In the genomic region with DNA sequence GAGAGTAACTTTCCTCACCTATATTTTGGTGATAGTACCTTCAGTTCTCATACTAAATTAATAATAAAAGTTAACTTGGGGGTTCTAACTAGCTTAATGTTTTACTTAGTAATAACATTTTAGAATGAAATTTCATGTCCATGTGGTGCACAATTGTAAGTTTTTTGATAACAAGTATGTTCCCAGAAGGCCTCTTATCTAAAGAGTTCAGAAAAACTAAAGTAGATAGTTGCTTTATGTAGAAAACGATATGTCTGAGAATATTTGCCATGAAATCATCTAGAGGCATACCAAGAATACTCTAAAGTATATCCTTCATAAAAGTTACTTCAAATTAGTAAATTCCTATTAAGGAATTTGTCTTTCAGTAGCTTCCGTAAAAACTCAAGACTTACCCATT, we compare ENCODE assay signal across 2 cellular contexts.
TF ChIP-seq lines count a peak whose summit lies in the region.

No MANE protein-coding gene starts in this region.

TF ChIP-seq in A549, 52 proteins besides CTCF, POLR2A, EP300 and RAD21:
- TF ChIP-seq FOSL2 (IDR thresholded peaks at IDR 0.05) (no peak), FOSL2 (CRISPR knock-in tag; IDR thresholded peaks at IDR 0.05) (no peak), CHD2 (IDR thresholded peaks at IDR 0.05; ENCODE audit: low read length, partially characterized antibody) (no peak), MYC (IDR thresholded peaks at IDR 0.05; ENCODE audit: borderline replicate concordance, low read length) (no peak)

TF ChIP-seq in HepG2, 621 proteins besides CTCF, POLR2A, EP300 and RAD21:
- TF ChIP-seq HNRNPL (IDR thresholded peaks at IDR 0.05; ENCODE audit: low read depth, low read length) (no peak), ZNF484 (CRISPR knock-in tag; IDR thresholded peaks at IDR 0.05; ENCODE audit: borderline replicate concordance, low read depth) (no peak), DNMT3B (CRISPR knock-in tag; conservative IDR thresholded peaks at IDR 0.05) (no peak)
- TF ChIP-seq, protein P1, sequence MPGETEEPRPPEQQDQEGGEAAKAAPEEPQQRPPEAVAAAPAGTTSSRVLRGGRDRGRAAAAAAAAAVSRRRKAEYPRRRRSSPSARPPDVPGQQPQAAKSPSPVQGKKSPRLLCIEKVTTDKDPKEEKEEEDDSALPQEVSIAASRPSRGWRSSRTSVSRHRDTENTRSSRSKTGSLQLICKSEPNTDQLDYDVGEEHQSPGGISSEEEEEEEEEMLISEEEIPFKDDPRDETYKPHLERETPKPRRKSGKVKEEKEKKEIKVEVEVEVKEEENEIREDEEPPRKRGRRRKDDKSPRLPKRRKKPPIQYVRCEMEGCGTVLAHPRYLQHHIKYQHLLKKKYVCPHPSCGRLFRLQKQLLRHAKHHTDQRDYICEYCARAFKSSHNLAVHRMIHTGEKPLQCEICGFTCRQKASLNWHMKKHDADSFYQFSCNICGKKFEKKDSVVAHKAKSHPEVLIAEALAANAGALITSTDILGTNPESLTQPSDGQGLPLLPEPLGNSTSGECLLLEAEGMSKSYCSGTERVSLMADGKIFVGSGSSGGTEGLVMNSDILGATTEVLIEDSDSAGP (CRISPR knock-in tag; IDR thresholded peaks at IDR 0.05; ENCODE audit: borderline replicate concordance), result no peak
- TF ChIP-seq, protein P2, sequence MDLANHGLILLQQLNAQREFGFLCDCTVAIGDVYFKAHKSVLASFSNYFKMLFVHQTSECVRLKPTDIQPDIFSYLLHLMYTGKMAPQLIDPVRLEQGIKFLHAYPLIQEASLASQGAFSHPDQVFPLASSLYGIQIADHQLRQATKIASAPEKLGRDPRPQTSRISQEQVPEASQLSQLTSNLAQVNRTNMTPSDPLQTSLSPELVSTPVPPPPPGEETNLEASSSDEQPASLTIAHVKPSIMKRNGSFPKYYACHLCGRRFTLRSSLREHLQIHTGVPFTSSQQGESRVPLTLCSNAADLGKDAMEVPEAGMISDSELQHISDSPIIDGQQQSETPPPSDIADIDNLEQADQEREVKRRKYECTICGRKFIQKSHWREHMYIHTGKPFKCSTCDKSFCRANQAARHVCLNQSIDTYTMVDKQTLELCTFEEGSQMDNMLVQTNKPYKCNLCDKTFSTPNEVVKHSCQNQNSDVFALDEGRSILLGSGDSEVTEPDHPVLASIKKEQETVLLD (CRISPR knock-in tag; IDR thresholded peaks at IDR 0.05; ENCODE audit: low read depth), result no peak
- TF ChIP-seq, protein P3, sequence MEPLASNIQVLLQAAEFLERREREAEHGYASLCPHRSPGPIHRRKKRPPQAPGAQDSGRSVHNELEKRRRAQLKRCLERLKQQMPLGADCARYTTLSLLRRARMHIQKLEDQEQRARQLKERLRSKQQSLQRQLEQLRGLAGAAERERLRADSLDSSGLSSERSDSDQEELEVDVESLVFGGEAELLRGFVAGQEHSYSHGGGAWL (CRISPR knock-in tag; IDR thresholded peaks at IDR 0.05), result no peak
TF ChIP-seq in HepG2: peak in this region for 0.
